In the genomic region with DNA sequence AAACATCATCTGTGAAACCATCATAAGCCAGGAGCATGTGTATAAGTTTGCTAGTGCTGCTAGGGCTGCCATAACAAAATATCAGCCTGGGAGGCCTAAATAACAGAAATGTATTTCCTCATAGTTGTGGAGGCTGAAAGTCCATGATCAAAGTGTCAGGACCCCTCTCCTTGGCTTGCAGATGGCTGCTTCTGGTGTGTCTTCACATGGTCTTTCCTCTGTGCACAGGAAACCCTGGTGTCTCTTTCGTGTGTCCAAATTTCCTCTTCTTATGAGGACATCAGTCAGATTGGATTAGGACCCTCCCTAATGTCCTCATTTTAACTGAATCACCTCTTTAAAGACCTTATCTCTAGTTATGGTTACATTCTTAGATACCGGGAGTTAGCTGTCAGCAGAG, we compare ENCODE assay signal across 20 cellular contexts.
"Had no signal": no experiment of that assay in that cellular context is flagged by ENCODE, and none has a peak within 500 bp of the region (broad histone marks: within the 10 kb centered on the region; RNA-seq: fewer than 3 reads in every experiment).

No MANE protein-coding gene starts in this region.

- H3K27me3 ChIP-seq: esophagus muscularis mucosa, gastrocnemius medialis, heart right ventricle, suprapubic skin, tibial artery, upper lobe of right lung, vagina had no signal

- H3K27ac ChIP-seq: epithelial cell of prostate, esophagus muscularis mucosa, gastrocnemius medialis, heart right ventricle, suprapubic skin, upper lobe of right lung had no signal

- H3K4me3 ChIP-seq: esophagus muscularis mucosa, gastrocnemius medialis, heart right ventricle, mucosa of descending colon, suprapubic skin, tibial artery, upper lobe of right lung, vagina had no signal

- DNase-seq: effector memory CD8-positive, alpha-beta T cell; gastrocnemius medialis; heart right ventricle; hypothalamus; kidney glomerular epithelial cell; mammary epithelial cell; mucosa of descending colon; naive thymus-derived CD8-positive, alpha-beta T cell; right cardiac atrium; small intestine; stimulated activated CD4-positive, alpha-beta T cell treated with anti-CD3 and anti-CD28 coated beads, Interleukin-4, amount 100 ng/mL, for 1 hour; stimulated activated CD8-positive, alpha-beta memory T cell treated with anti-CD3 and anti-CD28 coated beads, Interleukin-4, amount 100 ng/mL, for 48 hours; stimulated activated naive CD8-positive, alpha-beta T cell treated with anti-CD3 and anti-CD28 coated beads, Interleukin-15, Interleukin-2, amounts not matched to agents 100 U/mL and 50 U/mL, for 24 hours; tibial artery; upper lobe of right lung had no signal

- H3K4me1 ChIP-seq: upper lobe of right lung had no signal

- H3K9me3 ChIP-seq: esophagus muscularis mucosa, gastrocnemius medialis, mucosa of descending colon, suprapubic skin, tibial artery, upper lobe of right lung, vagina had no signal

- ATAC-seq: effector memory CD8-positive, alpha-beta T cell; gastrocnemius medialis; heart right ventricle; mucosa of descending colon; naive thymus-derived CD8-positive, alpha-beta T cell; right cardiac atrium; stimulated activated effector memory CD8-positive, alpha-beta T cell treated with anti-CD3 and anti-CD28 coated beads, Interleukin-12 subunit alpha, Interleukin-12 subunit beta, amount 100 ng/mL, for 72 hours; stimulated activated naive CD8-positive, alpha-beta T cell treated with anti-CD3 and anti-CD28 coated beads, Interleukin-15, Interleukin-2, amounts not matched to agents 100 U/mL and 50 U/mL, for 24 hours; upper lobe of right lung had no signal

- H3K36me3 ChIP-seq: esophagus muscularis mucosa, gastrocnemius medialis, heart right ventricle, suprapubic skin, tibial artery, upper lobe of right lung, vagina had no signal
